In genomic region chrX:138748480-138748879, GRCh38 we compare ENCODE assay signal across 9 cellular contexts.
DNase-seq lines count a peak whose midpoint lies in the region; TF ChIP-seq lines count a peak whose summit lies in the region.
"Had no signal": no experiment of that assay in that cellular context is flagged by ENCODE, and none has a peak within 500 bp of the region (broad histone marks: within the 10 kb centered on the region; RNA-seq: fewer than 3 reads in every experiment).

No MANE protein-coding gene starts in this region.

- H3K9me2 ChIP-seq in SU-DHL-6 (replicated peaks; ENCODE audit: insufficient read depth, low read length) = no peaks in the 10 kb centered on the region

- H3K4me2 ChIP-seq in SU-DHL-6 (ENCODE audit: low read depth, low read length, poor library complexity, severe bottlenecking) = no peak overlapping the region

- H3K79me2 ChIP-seq in SU-DHL-6 (ENCODE audit: insufficient read depth, low read length) = no peaks in the 10 kb centered on the region

- H3K9ac ChIP-seq in SU-DHL-6 (ENCODE audit: low read length) = no peak overlapping the region

- H3K27me3 ChIP-seq in SU-DHL-6 (ENCODE audit: low read length) = no peaks in the 10 kb centered on the region

- no peaks in the 10 kb centered on the region for H3K36me3 ChIP-seq in SU-DHL-6 (ENCODE audit: low read length)

- H2AFZ ChIP-seq in SU-DHL-6 (ENCODE audit: low read depth, low read length, severe bottlenecking) = no peak overlapping the region

- H4K20me1 ChIP-seq in SU-DHL-6 (ENCODE audit: low read depth, low read length) = no peaks in the 10 kb centered on the region

- H3K4me3 ChIP-seq in SU-DHL-6 (ENCODE audit: insufficient read depth, low read length, poor library complexity, severe bottlenecking) = no peak overlapping the region

- H3K9me3 ChIP-seq in SU-DHL-6 (ENCODE audit: insufficient read depth, low read length) = no peaks in the 10 kb centered on the region

- DNase-seq in ACHN = peak; percentile 0
- no peak for DNase-seq in GM13976 (ENCODE audit: low spot score)
- DNase-seq in inferior parietal cortex (ENCODE audit: extremely low spot score) = peak; percentile 9
- no peak for DNase-seq in NCI-H2227 (lab: John Stamatoyannopoulos, UW; ENCODE audit: unreplicated experiment)
- no peak for DNase-seq in DMS79 (lab: John Stamatoyannopoulos, UW)
- no peak for DNase-seq in iPS-NIHi7 (ENCODE audit: extremely low spot score)
- no peak for DNase-seq in NCI-H1436 treated with DMSO at 0.1 percent for 48 hours (lab: John Stamatoyannopoulos, UW)
- DNase-seq: activated CD8-positive, alpha-beta memory T cell treated with anti-CD3 and anti-CD28 coated beads, Interleukin-2, amount 50 U/mL, for 48 hours had no signal

- no peaks in the 10 kb centered on the region for H3F3A ChIP-seq in SU-DHL-6 (ENCODE audit: insufficient read depth)

- TF ChIP-seq CTCF in GM13976 (IDR thresholded peaks at IDR 0.05; ENCODE audit: borderline replicate concordance, control extremely low read depth, extremely low read depth, insufficient read depth, missing control alignments) = peak; percentile 40
- TF ChIP-seq CTCF in SU-DHL-6 (IDR thresholded peaks at IDR 0.05; ENCODE audit: insufficient read depth, low read length, poor library complexity, severe bottlenecking) = peak; percentile 30

- no peak overlapping the region for H3K27ac ChIP-seq in SU-DHL-6 (ENCODE audit: low read depth, low read length)

- in situ Hi-C loops in ACHN (cut with HindIII; ENCODE audit: low pct_ligation_motif_present, low pct_unique_long_range_greater_than_20kb, low sequenced_read_pairs) = no loop called here
- in situ Hi-C loops in GM13976 (cut with MboI; ENCODE audit: low sequenced_read_pairs, unreplicated experiment) = loop anchor here (10.0 kb wide), 1 partner anchor 554 kb away; no protein-coding TSS in a partner anchor

Comparison
In these comparisons a context has a peak if more than half of its experiments do, and no peak if none do; other contexts are left out.
1. DNase-seq: peak in ACHN (single experiment) and inferior parietal cortex (single experiment); none in GM13976 (single experiment), NCI-H2227 (single experiment), DMS79 (single experiment), iPS-NIHi7 (single experiment) and NCI-H1436 treated with DMSO at 0.1 percent for 48 hours (single experiment).